ENCODE assay signal across 25 cellular contexts in genomic region chr6:40584741-40585140, GRCh38. TPM values are rescaled to one million over a fixed set of nuclear protein-coding genes. Genes with fewer than 3 reads are reported as not detected.
DNase-seq lines count a peak whose midpoint lies in the region; ATAC-seq and TF ChIP-seq lines count a peak whose summit lies in the region.
"Had no signal": no experiment of that assay in that cellular context is flagged by ENCODE, and none has a peak within 500 bp of the region (broad histone marks: within the 10 kb centered on the region; RNA-seq: fewer than 3 reads in every experiment).

No MANE protein-coding gene starts in this region.

- peak overlapping the region; percentile 38 for H3K56ac ChIP-seq in mesendoderm (ENCODE audit: low read length)

- peaks cover 4% of the 10 kb centered on the region for H3K27me3 Mint-ChIP-seq in activated naive CD4-positive, alpha-beta T cell treated with anti-CD3 and anti-CD28 coated beads, Interleukin-2, amount 50 U/mL, for 24 hours
- peaks cover 60% of the 10 kb centered on the region for H3K27me3 Mint-ChIP-seq in activated naive CD4-positive, alpha-beta T cell treated with anti-CD3 and anti-CD28 coated beads, Interleukin-2, amount 10 ng/mL, durations not matched to agents 7 days and 5 days

- H3K4me3 ChIP-seq in WERI-Rb-1 (ENCODE audit: low read depth, low read length), result peak overlapping the region; percentile 88
- H3K4me3 ChIP-seq in mesendoderm (ENCODE audit: low read length), result no peak overlapping the region
- H3K4me3 ChIP-seq: A549, left lung, PC-9 had no signal

- H4K8ac ChIP-seq in mesendoderm (ENCODE audit: low read depth, low read length), result no peak overlapping the region

- H3K4me1 ChIP-seq in mesendoderm (ENCODE audit: control insufficient read depth, low read depth, low read length), result peaks cover 15% of the 10 kb centered on the region
- H3K4me1 ChIP-seq: A549 had no signal

- peaks cover 32% of the 10 kb centered on the region for H3K4me1 Mint-ChIP-seq in activated naive CD4-positive, alpha-beta T cell treated with anti-CD3 and anti-CD28 coated beads, Interleukin-2, amount 50 U/mL, for 24 hours
- H3K4me1 Mint-ChIP-seq in activated naive CD4-positive, alpha-beta T cell treated with anti-CD3 and anti-CD28 coated beads, Interleukin-2, amount 10 ng/mL, durations not matched to agents 7 days and 5 days, result peaks cover 24% of the 10 kb centered on the region

- no peaks in the 10 kb centered on the region for H3K79me2 ChIP-seq in mesendoderm (ENCODE audit: control insufficient read depth, insufficient read depth, low read length)
- H3K79me2 ChIP-seq: parathyroid adenoma had no signal

- H3K9me3 ChIP-seq in WERI-Rb-1 (ENCODE audit: severe bottlenecking), result no peaks in the 10 kb centered on the region
- H3K9me3 ChIP-seq: A549, left lung had no signal

- H3K18ac ChIP-seq in mesendoderm (ENCODE audit: low read length), result no peak overlapping the region

- no peak overlapping the region for H4K5ac ChIP-seq in mesendoderm (ENCODE audit: low read length)

- peak overlapping the region; percentile 50 for H3K23ac ChIP-seq in mesendoderm (ENCODE audit: low read length)

- H3K36me3 ChIP-seq in WERI-Rb-1 (peaks cover 4% of the 10 kb centered on the region; the same call in 1 of the 2 replicates), mesendoderm (ENCODE audit: control insufficient read depth, insufficient read depth, low read length) (no peaks in the 10 kb centered on the region)
- H3K36me3 ChIP-seq: left lung had no signal

- no peaks in the 10 kb centered on the region for H3K79me1 ChIP-seq in mesendoderm (ENCODE audit: low read length)

- H2BK15ac ChIP-seq in mesendoderm (replicated peaks; ENCODE audit: low read depth), result no peak overlapping the region

- H2BK5ac ChIP-seq in mesendoderm (ENCODE audit: low read length), result no peak overlapping the region

- CTCF ChIA-PET in activated naive CD4-positive, alpha-beta T cell treated with anti-CD3 and anti-CD28 coated beads, Interleukin-2, amount 10 ng/mL, durations not matched to agents 7 days and 5 days (lab: Charles Lee), result interaction anchor here (1.6 to 1.7 kb wide), 2 partner anchors 33 to 253 kb away, joined by 4 to 6 read pairs; no protein-coding TSS in a partner anchor

- H3K27ac ChIP-seq in WERI-Rb-1 (no peak overlapping the region; the same call in 1 of the 2 replicates), mesendoderm (ENCODE audit: low read depth, low read length) (no peak overlapping the region), temporal lobe (ENCODE audit: low read depth, low read length) (peak overlapping the region; percentile 61)
- H3K27ac ChIP-seq: A549, epithelial cell of prostate, left lung, parathyroid adenoma, PC-9 had no signal

- no peak for DNase-seq in activated naive CD4-positive, alpha-beta T cell treated with anti-CD3 and anti-CD28 coated beads, Interleukin-2, amount 10 ng/mL, durations not matched to agents 7 days and 5 days
- DNase-seq in WERI-Rb-1 (no peak), mesendoderm (peak; percentile 26), HCEC 1CT (no peak)
- DNase-seq: activated CD4-positive, alpha-beta T cell treated with anti-CD3 and anti-CD28 coated beads, Interleukin-2, amount 50 U/mL, for 48 hours; activated CD4-positive, CD25-positive, alpha-beta regulatory T cell; activated naive CD8-positive, alpha-beta T cell treated with anti-CD3 and anti-CD28 coated beads, Interleukin-2, amount 10 ng/mL, durations not matched to agents 7 days and 5 days; DMS79; left lung; NCI-H526; NK-92 treated with Interleukin-12 subunit alpha and Interleukin-12 subunit beta, amount 100 ng/mL, for 24 hours; PC-9; right cardiac atrium; Right ventricle myocardium superior; stimulated activated CD4-positive, alpha-beta T cell treated with anti-CD3 and anti-CD28 coated beads, Interleukin-2, amount 100 ng/mL, for 24 hours; trophoblast cell had no signal

- no peaks in the 10 kb centered on the region for H3K27me3 ChIP-seq in WERI-Rb-1 (ENCODE audit: insufficient read depth, low read depth, severe bottlenecking)
- peaks cover 7% of the 10 kb centered on the region for H3K27me3 ChIP-seq in mesendoderm (ENCODE audit: insufficient read depth, low read length, poor library complexity)

- no CpG with 5 or more reads among the region's 2 CpGs for WGBS in mesendoderm (ENCODE audit: extremely low coverage, insufficient coverage, low lambda C conversion rate)

- no peak overlapping the region for H3K4me2 ChIP-seq in mesendoderm (ENCODE audit: low read length)
- H3K4me2 ChIP-seq: A549, PC-9 had no signal

- ATAC-seq in HG03521 (IDR thresholded peaks at IDR 0.05; ENCODE audit: unreplicated experiment) (no peak), HG03196 (IDR thresholded peaks at IDR 0.05; ENCODE audit: unreplicated experiment) (no peak)
- ATAC-seq: A549, left lung, right cardiac atrium had no signal

- H2BK120ac ChIP-seq in mesendoderm (ENCODE audit: low read depth, low read length), result peak overlapping the region; percentile 18

- H3K9me3 Mint-ChIP-seq in activated naive CD4-positive, alpha-beta T cell treated with anti-CD3 and anti-CD28 coated beads, Interleukin-2, amount 50 U/mL, for 24 hours, result no peaks in the 10 kb centered on the region
- no peaks in the 10 kb centered on the region for H3K9me3 Mint-ChIP-seq in activated naive CD4-positive, alpha-beta T cell treated with anti-CD3 and anti-CD28 coated beads, Interleukin-2, amount 10 ng/mL, durations not matched to agents 7 days and 5 days
- H3K9me3 Mint-ChIP-seq: activated naive CD8-positive, alpha-beta T cell treated with anti-CD3 and anti-CD28 coated beads, Interleukin-2, amount 10 ng/mL, durations not matched to agents 7 days and 5 days; activated T-helper 2 cell treated with anti-CD3 and anti-CD28 coated beads, Interferon-gamma antibody, Interleukin-2, Interleukin-4, amounts not matched to agents 10 μg/mL and 5 μg/mL and 100 μg/mL, durations not matched to agents 14 hours and 24 hours and 36 hours had no signal

- peak overlapping the region; percentile 47 for H3K4me3 Mint-ChIP-seq in activated naive CD4-positive, alpha-beta T cell treated with anti-CD3 and anti-CD28 coated beads, Interleukin-2, amount 50 U/mL, for 24 hours
- no peak overlapping the region for H3K4me3 Mint-ChIP-seq in activated naive CD4-positive, alpha-beta T cell treated with anti-CD3 and anti-CD28 coated beads, Interleukin-2, amount 10 ng/mL, durations not matched to agents 7 days and 5 days
- H3K4me3 Mint-ChIP-seq: activated naive CD8-positive, alpha-beta T cell treated with anti-CD3 and anti-CD28 coated beads, Interleukin-2, amount 10 ng/mL, durations not matched to agents 7 days and 5 days had no signal

- peak overlapping the region; percentile 18 for H2AK5ac ChIP-seq in mesendoderm (ENCODE audit: low read length)

- H3K9ac ChIP-seq in mesendoderm (ENCODE audit: low read length), result no peak overlapping the region
- H3K9ac ChIP-seq: parathyroid adenoma had no signal

- no peak for TF ChIP-seq CTCF in WERI-Rb-1 (IDR thresholded peaks at IDR 0.05; ENCODE audit: low read depth, low read length)

- no peak overlapping the region for H3K27ac Mint-ChIP-seq in activated naive CD4-positive, alpha-beta T cell treated with anti-CD3 and anti-CD28 coated beads, Interleukin-2, amount 50 U/mL, for 24 hours
- H3K27ac Mint-ChIP-seq in activated naive CD4-positive, alpha-beta T cell treated with anti-CD3 and anti-CD28 coated beads, Interleukin-2, amount 10 ng/mL, durations not matched to agents 7 days and 5 days, result no peak overlapping the region
- H3K27ac Mint-ChIP-seq: activated naive CD8-positive, alpha-beta T cell treated with anti-CD3 and anti-CD28 coated beads, Interleukin-2, amount 10 ng/mL, durations not matched to agents 7 days and 5 days; activated T-helper 2 cell treated with anti-CD3 and anti-CD28 coated beads, Interferon-gamma antibody, Interleukin-2, Interleukin-4, amounts not matched to agents 10 μg/mL and 5 μg/mL and 100 μg/mL, durations not matched to agents 14 hours and 24 hours and 36 hours had no signal

- no peak overlapping the region for H3K4ac ChIP-seq in mesendoderm (ENCODE audit: low read depth, low read length)

- H3K36me3 Mint-ChIP-seq in activated naive CD4-positive, alpha-beta T cell treated with anti-CD3 and anti-CD28 coated beads, Interleukin-2, amount 50 U/mL, for 24 hours, result no peaks in the 10 kb centered on the region
- H3K36me3 Mint-ChIP-seq in activated naive CD4-positive, alpha-beta T cell treated with anti-CD3 and anti-CD28 coated beads, Interleukin-2, amount 10 ng/mL, durations not matched to agents 7 days and 5 days, result no peaks in the 10 kb centered on the region
- H3K36me3 Mint-ChIP-seq: activated naive CD8-positive, alpha-beta T cell treated with anti-CD3 and anti-CD28 coated beads, Interleukin-2, amount 10 ng/mL, durations not matched to agents 7 days and 5 days had no signal

RNA-seq across cellular contexts. Expression of gene LRFN2, which starts 2.4 kb away (rescaled TPM):
- polyA plus RNA-seq in mesendoderm (2013, experiment 1 of 2), result 0.14 TPM
- polyA plus RNA-seq in mesendoderm (2013, experiment 2 of 2), result 0.18 TPM
- total RNA-seq in temporal lobe, result 17.9 TPM
- total RNA-seq: activated naive CD8-positive, alpha-beta T cell treated with anti-CD3 and anti-CD28 coated beads, Interleukin-2, amount 10 ng/mL, durations not matched to agents 7 days and 5 days; activated T-helper 2 cell treated with anti-CD3 and anti-CD28 coated beads, Interferon-gamma antibody, Interleukin-2, Interleukin-4, amounts not matched to agents 10 μg/mL and 5 μg/mL and 100 μg/mL, durations not matched to agents 14 hours and 24 hours and 36 hours; glomerular endothelial cell; PC-9; right cardiac atrium; Right ventricle myocardium superior had no signal
- polyA plus RNA-seq: A549, right cardiac atrium had no signal
